In the genomic region with DNA sequence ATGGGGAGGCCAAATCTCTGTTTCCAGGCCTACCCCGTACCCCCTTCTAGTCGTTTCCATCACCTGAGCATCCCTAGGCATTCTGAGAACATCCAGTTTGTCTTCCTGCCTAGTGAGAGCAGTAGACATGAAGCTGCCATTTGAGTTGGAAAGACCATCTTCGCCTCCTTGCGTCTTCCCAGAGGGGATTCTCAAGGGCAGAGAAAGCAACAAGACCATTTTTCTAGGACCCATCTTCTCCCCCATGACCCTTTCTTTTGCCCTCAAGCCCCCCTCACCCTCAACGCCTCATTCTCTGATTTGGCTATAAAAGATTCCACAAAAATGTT, we compare ENCODE assay signal across 1 cellular context.
TF ChIP-seq lines count a peak whose summit lies in the region.

No MANE protein-coding gene starts in this region.

TF ChIP-seq in GM23338, 12 proteins besides CTCF, POLR2A, EP300 and RAD21 (continued from another document):
- TF ChIP-seq, protein P1, sequence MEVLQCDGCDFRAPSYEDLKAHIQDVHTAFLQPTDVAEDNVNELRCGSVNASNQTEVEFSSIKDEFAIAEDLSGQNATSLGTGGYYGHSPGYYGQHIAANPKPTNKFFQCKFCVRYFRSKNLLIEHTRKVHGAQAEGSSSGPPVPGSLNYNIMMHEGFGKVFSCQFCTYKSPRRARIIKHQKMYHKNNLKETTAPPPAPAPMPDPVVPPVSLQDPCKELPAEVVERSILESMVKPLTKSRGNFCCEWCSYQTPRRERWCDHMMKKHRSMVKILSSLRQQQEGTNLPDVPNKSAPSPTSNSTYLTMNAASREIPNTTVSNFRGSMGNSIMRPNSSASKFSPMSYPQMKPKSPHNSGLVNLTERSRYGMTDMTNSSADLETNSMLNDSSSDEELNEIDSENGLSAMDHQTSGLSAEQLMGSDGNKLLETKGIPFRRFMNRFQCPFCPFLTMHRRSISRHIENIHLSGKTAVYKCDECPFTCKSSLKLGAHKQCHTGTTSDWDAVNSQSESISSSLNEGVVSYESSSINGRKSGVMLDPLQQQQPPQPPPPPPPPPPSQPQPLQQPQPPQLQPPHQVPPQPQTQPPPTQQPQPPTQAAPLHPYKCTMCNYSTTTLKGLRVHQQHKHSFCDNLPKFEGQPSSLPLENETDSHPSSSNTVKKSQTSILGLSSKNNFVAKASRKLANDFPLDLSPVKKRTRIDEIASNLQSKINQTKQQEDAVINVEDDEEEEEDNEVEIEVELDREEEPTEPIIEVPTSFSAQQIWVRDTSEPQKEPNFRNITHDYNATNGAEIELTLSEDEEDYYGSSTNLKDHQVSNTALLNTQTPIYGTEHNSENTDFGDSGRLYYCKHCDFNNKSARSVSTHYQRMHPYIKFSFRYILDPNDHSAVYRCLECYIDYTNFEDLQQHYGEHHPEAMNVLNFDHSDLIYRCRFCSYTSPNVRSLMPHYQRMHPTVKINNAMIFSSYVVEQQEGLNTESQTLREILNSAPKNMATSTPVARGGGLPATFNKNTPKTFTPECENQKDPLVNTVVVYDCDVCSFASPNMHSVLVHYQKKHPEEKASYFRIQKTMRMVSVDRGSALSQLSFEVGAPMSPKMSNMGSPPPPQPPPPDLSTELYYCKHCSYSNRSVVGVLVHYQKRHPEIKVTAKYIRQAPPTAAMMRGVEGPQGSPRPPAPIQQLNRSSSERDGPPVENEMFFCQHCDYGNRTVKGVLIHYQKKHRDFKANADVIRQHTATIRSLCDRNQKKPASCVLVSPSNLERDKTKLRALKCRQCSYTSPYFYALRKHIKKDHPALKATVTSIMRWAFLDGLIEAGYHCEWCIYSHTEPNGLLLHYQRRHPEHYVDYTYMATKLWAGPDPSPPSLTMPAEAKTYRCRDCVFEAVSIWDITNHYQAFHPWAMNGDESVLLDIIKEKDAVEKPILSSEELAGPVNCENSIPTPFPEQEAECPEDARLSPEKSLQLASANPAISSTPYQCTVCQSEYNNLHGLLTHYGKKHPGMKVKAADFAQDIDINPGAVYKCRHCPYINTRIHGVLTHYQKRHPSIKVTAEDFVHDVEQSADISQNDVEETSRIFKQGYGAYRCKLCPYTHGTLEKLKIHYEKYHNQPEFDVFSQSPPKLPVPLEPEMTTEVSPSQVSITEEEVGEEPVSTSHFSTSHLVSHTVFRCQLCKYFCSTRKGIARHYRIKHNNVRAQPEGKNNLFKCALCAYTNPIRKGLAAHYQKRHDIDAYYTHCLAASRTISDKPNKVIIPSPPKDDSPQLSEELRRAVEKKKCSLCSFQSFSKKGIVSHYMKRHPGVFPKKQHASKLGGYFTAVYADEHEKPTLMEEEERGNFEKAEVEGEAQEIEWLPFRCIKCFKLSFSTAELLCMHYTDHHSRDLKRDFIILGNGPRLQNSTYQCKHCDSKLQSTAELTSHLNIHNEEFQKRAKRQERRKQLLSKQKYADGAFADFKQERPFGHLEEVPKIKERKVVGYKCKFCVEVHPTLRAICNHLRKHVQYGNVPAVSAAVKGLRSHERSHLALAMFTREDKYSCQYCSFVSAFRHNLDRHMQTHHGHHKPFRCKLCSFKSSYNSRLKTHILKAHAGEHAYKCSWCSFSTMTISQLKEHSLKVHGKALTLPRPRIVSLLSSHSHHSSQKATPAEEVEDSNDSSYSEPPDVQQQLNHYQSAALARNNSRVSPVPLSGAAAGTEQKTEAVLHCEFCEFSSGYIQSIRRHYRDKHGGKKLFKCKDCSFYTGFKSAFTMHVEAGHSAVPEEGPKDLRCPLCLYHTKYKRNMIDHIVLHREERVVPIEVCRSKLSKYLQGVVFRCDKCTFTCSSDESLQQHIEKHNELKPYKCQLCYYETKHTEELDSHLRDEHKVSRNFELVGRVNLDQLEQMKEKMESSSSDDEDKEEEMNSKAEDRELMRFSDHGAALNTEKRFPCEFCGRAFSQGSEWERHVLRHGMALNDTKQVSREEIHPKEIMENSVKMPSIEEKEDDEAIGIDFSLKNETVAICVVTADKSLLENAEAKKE (CRISPR knock-in tag; IDR thresholded peaks at IDR 0.05), result no peak
- TF ChIP-seq ZNF114 (CRISPR knock-in tag; IDR thresholded peaks at IDR 0.05) (no peak), JUNB (IDR thresholded peaks at IDR 0.05; ENCODE audit: unreplicated experiment) (no peak)
